Comparison of ENCODE assay signal across 13 cellular contexts in genomic region chr9:114694719-114695269, GRCh38. TPM values are rescaled to one million over a fixed set of nuclear protein-coding genes. Genes with fewer than 3 reads are reported as not detected.
DNase-seq lines count a peak whose midpoint lies in the region; ATAC-seq and TF ChIP-seq lines count a peak whose summit lies in the region.
"Had no signal": no experiment of that assay in that cellular context is flagged by ENCODE, and none has a peak within 500 bp of the region (broad histone marks: within the 10 kb centered on the region; RNA-seq: fewer than 3 reads in every experiment).

No MANE protein-coding gene starts in this region.

- peaks cover 60% of the 10 kb centered on the region for H3K4me1 ChIP-seq in PC-3 (ENCODE audit: insufficient read depth, low read length)
- H3K4me1 ChIP-seq in left lung = no peaks in the 10 kb centered on the region
- peaks cover 0 to 6% (median 0%) of the 10 kb centered on the region in 12 donors for H3K4me1 ChIP-seq in heart left ventricle

- H3K79me2 ChIP-seq in PC-3 (ENCODE audit: low read length) = no peaks in the 10 kb centered on the region

- peak; percentile 7 for DNase-seq in AG08395 (ENCODE audit: low spot score)
- no peak for DNase-seq in PC-3
- no peak for DNase-seq in cerebellar cortex (ENCODE audit: low spot score)
- DNase-seq in left lung = no peak
- no peak for DNase-seq in NCI-H69 (lab: John Stamatoyannopoulos, UW)
- DNase-seq in heart left ventricle = no peak
- DNase-seq: central memory CD4-positive, alpha-beta T cell; head of caudate nucleus had no signal

- H3K4me3 ChIP-seq in PC-3 (ENCODE audit: low read length) (no peak overlapping the region), left lung (no peak overlapping the region), heart left ventricle (no peak overlapping the region)
- H3K4me3 ChIP-seq: BLaER1 treated with 17β-estradiol and CSF1 and Interleukin-3, amounts not matched to agents 10 nM and 100 nM had no signal

- peak overlapping the region; percentile 95; the same call in 1 of the 2 replicates for H3K9ac ChIP-seq in PC-3 (ENCODE audit: low read length)
- H3K9ac ChIP-seq: BLaER1 treated with 17β-estradiol and CSF1 and Interleukin-3, amounts not matched to agents 10 nM and 100 nM had no signal

- no peaks in the 10 kb centered on the region for H3K9me2 ChIP-seq in PC-3 (replicated peaks; ENCODE audit: low read length)

- no peaks in the 10 kb centered on the region for H3K9me3 ChIP-seq in PC-3 (ENCODE audit: low read length)
- H3K9me3 ChIP-seq in left lung = no peaks in the 10 kb centered on the region
- H3K9me3 ChIP-seq in heart left ventricle = no peaks in the 10 kb centered on the region
- H3K9me3 ChIP-seq: BLaER1 treated with 17β-estradiol and CSF1 and Interleukin-3, amounts not matched to agents 10 nM and 100 nM had no signal

- BruUV-seq in PC-3 (replicated peaks; lab: Mats Ljungman, UMichigan) = no TSS peak

- TF ChIP-seq CTCF in PC-3 (conservative IDR thresholded peaks at IDR 0.05; ENCODE audit: low read depth, low read length) (no peak), left lung (IDR thresholded peaks at IDR 0.05) (no peak), heart left ventricle (IDR thresholded peaks at IDR 0.05) (no peak)

- H3K4me2 ChIP-seq in PC-3 (ENCODE audit: low read length) = no peak overlapping the region
- H3K4me2 ChIP-seq: BLaER1 treated with 17β-estradiol and CSF1 and Interleukin-3, amounts not matched to agents 10 nM and 100 nM had no signal

- 87 to 94% (median 89%) methylated on average over 6 of the region's 6 CpGs for WGBS in heart left ventricle, 4 donors

- no peaks in the 10 kb centered on the region for H3K27me3 ChIP-seq in PC-3 (ENCODE audit: low read length)
- no peaks in the 10 kb centered on the region for H3K27me3 ChIP-seq in left lung
- H3K27me3 ChIP-seq in heart left ventricle = peaks cover 0 to 11% (median 0%) of the 10 kb centered on the region in 9 donors
- H3K27me3 ChIP-seq: BLaER1 treated with 17β-estradiol and CSF1 and Interleukin-3, amounts not matched to agents 10 nM and 100 nM had no signal

- H3K36me3 ChIP-seq in PC-3 (ENCODE audit: low read depth, low read length) (no peaks in the 10 kb centered on the region), left lung (no peaks in the 10 kb centered on the region), heart left ventricle (no peaks in the 10 kb centered on the region)
- H3K36me3 ChIP-seq: BLaER1 treated with 17β-estradiol and CSF1 and Interleukin-3, amounts not matched to agents 10 nM and 100 nM had no signal

- H3K27ac ChIP-seq in PC-3 (ENCODE audit: low read length) = peak overlapping the region; percentile 98
- no peak overlapping the region for H3K27ac ChIP-seq in left lung
- H3K27ac ChIP-seq in heart left ventricle = no peak overlapping the region
- H3K27ac ChIP-seq: BLaER1 treated with 17β-estradiol and CSF1 and Interleukin-3, amounts not matched to agents 10 nM and 100 nM had no signal

- no peak overlapping the region for H2AFZ ChIP-seq in PC-3 (ENCODE audit: low read length)

- CTCF ChIA-PET in PC-3 (lab: Charles Lee) = no interaction called here

- intact Hi-C loops in PC-3 (cut with micrococcal nuclease) (no loop called here), left lung (cut with DNase I) (no loop called here), heart left ventricle (cut with DNase I) (no loop called here)

- POLR2A ChIA-PET in PC-3 (lab: Charles Lee; ENCODE audit: unreplicated experiment) = no interaction called here

- H3F3A ChIP-seq in PC-3 (ENCODE audit: low read length, unreplicated experiment) = no peaks in the 10 kb centered on the region

- no peaks in the 10 kb centered on the region for H4K20me1 ChIP-seq in PC-3 (ENCODE audit: low read length)
- H4K20me1 ChIP-seq: BLaER1 treated with 17β-estradiol and CSF1 and Interleukin-3, amounts not matched to agents 10 nM and 100 nM had no signal

- no peak for TF ChIP-seq POLR2A in heart left ventricle (IDR thresholded peaks at IDR 0.05)

- ATAC-seq in GM18868 (IDR thresholded peaks at IDR 0.05; ENCODE audit: unreplicated experiment) (peak; percentile 46), HG02678 (IDR thresholded peaks at IDR 0.05; ENCODE audit: unreplicated experiment) (peak; percentile 28), PC-3 (no peak), left lung (no peak), heart left ventricle (no peak)

RNA-seq across cellular contexts. Expression of gene TEX48, which starts 12.8 kb away (rescaled TPM):
- 2.4 TPM in 1 of 2 replicates, not detected in the other for total RNA-seq in PC-3 (2014; rRNA removed)
- total RNA-seq in left lung = not detected
- not detected for total RNA-seq in heart left ventricle
- polyA plus RNA-seq in heart left ventricle = not detected
- total RNA-seq: temporal lobe had no signal
- polyA plus RNA-seq: IgD-negative memory B cell had no signal

RNA-seq across cellular contexts. Expression of gene TEX53, which starts 37.2 kb away (rescaled TPM):
- not detected in 2 replicates for total RNA-seq in PC-3 (2014; rRNA removed)
- total RNA-seq in left lung = not detected
- total RNA-seq in heart left ventricle = not detected
- not detected for polyA plus RNA-seq in heart left ventricle
- total RNA-seq: temporal lobe had no signal
- polyA plus RNA-seq: IgD-negative memory B cell had no signal

Comparison
In these comparisons a context has a peak if more than half of its experiments do, and no peak if none do; other contexts are left out.
1. ATAC-seq: peak in GM18868 (single experiment) and HG02678 (single experiment); none in PC-3 (single experiment), left lung (single experiment) and heart left ventricle (0 of 4).